Comparison of ENCODE assay signal across 9 cellular contexts in genomic region chr12:75977952-75978671, GRCh38. TPM values are rescaled to one million over a fixed set of nuclear protein-coding genes. Genes with fewer than 3 reads are reported as not detected.
DNase-seq lines count a peak whose midpoint lies in the region; ATAC-seq, FAIRE-seq and TF ChIP-seq lines count a peak whose summit lies in the region.
"Had no signal": no experiment of that assay in that cellular context is flagged by ENCODE, and none has a peak within 500 bp of the region (broad histone marks: within the 10 kb centered on the region; RNA-seq: fewer than 3 reads in every experiment).

No MANE protein-coding gene starts in this region.

- no peaks in the 10 kb centered on the region for H3K9me3 Mint-ChIP-seq in endodermal cell
- H3K9me3 Mint-ChIP-seq in naive B cell: no peaks in the 10 kb centered on the region

- no peak overlapping the region for H3K9ac ChIP-seq in endodermal cell (ENCODE audit: extremely low read depth, low read length, poor library complexity, severe bottlenecking)

- peak overlapping the region; percentile 80 for H3K27ac ChIP-seq in endodermal cell (ENCODE audit: low read depth, low read length)
- H3K27ac ChIP-seq: neutrophil had no signal

- peaks cover 13% of the 10 kb centered on the region for H3K4me1 ChIP-seq in endodermal cell (ENCODE audit: control insufficient read depth, insufficient read depth, low read length)

- H3K27me3 ChIP-seq in endodermal cell (ENCODE audit: control insufficient read depth, insufficient read depth, low read length, poor library complexity, severe bottlenecking): no peaks in the 10 kb centered on the region
- H3K27me3 ChIP-seq: neutrophil had no signal

- peaks cover 31% of the 10 kb centered on the region for H3K4me1 Mint-ChIP-seq in endodermal cell
- peaks cover 0 to 8% (median 4%) of the 10 kb centered on the region in 3 donors for H3K4me1 Mint-ChIP-seq in naive B cell

- H3K36me3 Mint-ChIP-seq in endodermal cell (ENCODE audit: low read depth) (no peaks in the 10 kb centered on the region), naive B cell (no peaks in the 10 kb centered on the region)

- peak; percentile 93 for FAIRE-seq in GM18507 (lab: Jason Lieb, UNC)

- H3K27ac Mint-ChIP-seq in endodermal cell (no peak overlapping the region), naive B cell (peak overlapping the region in 1 of 6 donors; percentile 3)

- ATAC-seq in HG02870 (IDR thresholded peaks at IDR 0.05; ENCODE audit: unreplicated experiment) (peak; percentile 96), naive B cell (ENCODE audit: low read depth in 2 of 2) (peak; percentile 72 to 87)

- H3K9me3 ChIP-seq in endodermal cell (ENCODE audit: control insufficient read depth, low read length): no peaks in the 10 kb centered on the region
- H3K9me3 ChIP-seq: neutrophil had no signal

- no peak for TF ChIP-seq CTCF in endodermal cell (conservative IDR thresholded peaks at IDR 0.05)

- peak; percentile 49 for DNase-seq in GM18507 (ENCODE audit: extremely low spot score, insufficient read length, low read depth)
- DNase-seq in NCI-H460 (ENCODE audit: extremely low read depth, low read depth): peak; percentile 100
- peak; percentile 81 for DNase-seq in activated CD8-positive, alpha-beta memory T cell treated with anti-CD3 and anti-CD28 coated beads for 24 hours
- peak; percentile 67 for DNase-seq in endodermal cell
- DNase-seq in naive B cell: no peak
- peak; percentile 33 for DNase-seq in stimulated activated CD8-positive, alpha-beta memory T cell treated with anti-CD3 and anti-CD28 coated beads, Interleukin-7, amount 100 ng/mL, for 24 hours (ENCODE audit: low read depth)
- no peak for DNase-seq in D341Med (ENCODE audit: low spot score)

- no peak overlapping the region for H3K4me3 Mint-ChIP-seq in endodermal cell
- no peak overlapping the region for H3K4me3 Mint-ChIP-seq in naive B cell

- 56 to 67% methylated on average over 4 to 5 of the region's 5 CpGs for WGBS in endodermal cell (ENCODE audit: insufficient coverage in 1 of 2, insufficient read length in 1 of 2), 2 experiments

- H3K4me3 ChIP-seq in endodermal cell (ENCODE audit: low read length): no peak overlapping the region

- H3K27me3 Mint-ChIP-seq in endodermal cell (ENCODE audit: insufficient read depth) (no peaks in the 10 kb centered on the region), naive B cell (peaks cover 0 to 5% (median 5%) of the 10 kb centered on the region in 3 donors)

- H3K36me3 ChIP-seq in endodermal cell (ENCODE audit: control insufficient read depth, insufficient read depth, low read length): no peaks in the 10 kb centered on the region
- H3K36me3 ChIP-seq: neutrophil had no signal

RNA-seq across cellular contexts. Expression of gene PHLDA1, which starts 53.5 kb away (rescaled TPM):
- total RNA-seq in NCI-H460 (2014; rRNA removed; shearing (Covaris generic)): 128 and 136 TPM in 2 replicates
- 51.5 and 52.0 TPM in 2 replicates for polyA plus RNA-seq in NCI-H460 (2014; cell fraction: nucleus; rRNA removed)
- 10 to 100 TPM in 1 of 2 donors, 1 to 10 TPM in 1; 3.7 to 16.2 TPM for total RNA-seq in endodermal cell
- 14.9 TPM for polyA plus RNA-seq in endodermal cell (2013, experiment 1 of 2)
- 13.4 TPM for polyA plus RNA-seq in endodermal cell (2013, experiment 2 of 2)
- polyA plus RNA-seq in naive B cell (ENCODE audit: low read depth in 6 of 6): under 1 TPM; 0.11 to 0.30 (median 0.16) TPM

Comparison
In these comparisons a context has a peak if more than half of its experiments do, and no peak if none do; other contexts are left out.
1. DNase-seq: peak in GM18507 (single experiment), NCI-H460 (single experiment), activated CD8-positive, alpha-beta memory T cell treated with anti-CD3 and anti-CD28 coated beads for 24 hours (single experiment), endodermal cell (single experiment) and stimulated activated CD8-positive, alpha-beta memory T cell treated with anti-CD3 and anti-CD28 coated beads, Interleukin-7, amount 100 ng/mL, for 24 hours (single experiment); none in naive B cell (single experiment) and D341Med (single experiment).